Comparison of ENCODE assay signal across 1 cellular context in the genomic region with DNA sequence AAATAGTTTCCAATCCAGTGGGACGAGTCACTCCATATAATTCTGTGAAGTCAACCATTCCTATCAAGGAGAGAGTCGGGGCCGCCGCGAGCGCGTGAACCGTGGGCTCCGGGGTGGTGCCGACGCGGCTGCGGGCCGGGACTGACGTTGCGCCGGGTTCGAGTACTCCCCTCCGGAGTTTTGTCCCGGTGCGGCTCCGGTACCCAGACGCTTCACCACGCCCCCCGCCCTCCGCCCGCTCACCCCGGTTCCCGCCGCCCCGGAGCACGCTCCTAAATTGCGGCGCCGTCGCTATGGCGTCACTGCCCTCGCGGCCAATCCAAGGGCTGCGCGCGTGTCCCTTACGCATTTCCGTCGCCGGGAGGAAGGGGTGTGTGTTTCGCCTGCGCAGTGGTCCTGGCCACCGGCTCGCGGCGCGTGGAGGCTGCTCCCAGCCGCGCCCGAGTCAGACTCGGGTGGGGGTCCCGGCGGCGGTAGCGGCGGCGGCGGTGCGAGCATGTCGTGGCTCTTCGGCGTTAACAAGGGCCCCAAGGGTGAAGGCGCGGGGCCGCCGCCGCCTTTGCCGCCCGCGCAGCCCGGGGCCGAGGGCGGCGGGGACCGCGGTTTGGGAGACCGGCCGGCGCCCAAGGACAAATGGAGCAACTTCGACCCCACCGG.
A peak's percentile ranks its signal among the peaks of the same experiment; 100 is the strongest.
TF ChIP-seq lines count a peak whose summit lies in the region.

A gene with protein sequence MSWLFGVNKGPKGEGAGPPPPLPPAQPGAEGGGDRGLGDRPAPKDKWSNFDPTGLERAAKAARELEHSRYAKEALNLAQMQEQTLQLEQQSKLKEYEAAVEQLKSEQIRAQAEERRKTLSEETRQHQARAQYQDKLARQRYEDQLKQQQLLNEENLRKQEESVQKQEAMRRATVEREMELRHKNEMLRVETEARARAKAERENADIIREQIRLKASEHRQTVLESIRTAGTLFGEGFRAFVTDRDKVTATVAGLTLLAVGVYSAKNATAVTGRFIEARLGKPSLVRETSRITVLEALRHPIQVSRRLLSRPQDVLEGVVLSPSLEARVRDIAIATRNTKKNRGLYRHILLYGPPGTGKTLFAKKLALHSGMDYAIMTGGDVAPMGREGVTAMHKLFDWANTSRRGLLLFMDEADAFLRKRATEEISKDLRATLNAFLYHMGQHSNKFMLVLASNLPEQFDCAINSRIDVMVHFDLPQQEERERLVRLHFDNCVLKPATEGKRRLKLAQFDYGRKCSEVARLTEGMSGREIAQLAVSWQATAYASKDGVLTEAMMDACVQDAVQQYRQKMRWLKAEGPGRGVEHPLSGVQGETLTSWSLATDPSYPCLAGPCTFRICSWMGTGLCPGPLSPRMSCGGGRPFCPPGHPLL (plus strand): TSS at position 377 of the 657 bp plus-strand sequence. CDS start 120 bp downstream, at position 497.

TF ChIP-seq in K562, 482 proteins besides CTCF, POLR2A, EP300 and RAD21 (continued from another document and continues in another):
- TF ChIP-seq, protein P1, sequence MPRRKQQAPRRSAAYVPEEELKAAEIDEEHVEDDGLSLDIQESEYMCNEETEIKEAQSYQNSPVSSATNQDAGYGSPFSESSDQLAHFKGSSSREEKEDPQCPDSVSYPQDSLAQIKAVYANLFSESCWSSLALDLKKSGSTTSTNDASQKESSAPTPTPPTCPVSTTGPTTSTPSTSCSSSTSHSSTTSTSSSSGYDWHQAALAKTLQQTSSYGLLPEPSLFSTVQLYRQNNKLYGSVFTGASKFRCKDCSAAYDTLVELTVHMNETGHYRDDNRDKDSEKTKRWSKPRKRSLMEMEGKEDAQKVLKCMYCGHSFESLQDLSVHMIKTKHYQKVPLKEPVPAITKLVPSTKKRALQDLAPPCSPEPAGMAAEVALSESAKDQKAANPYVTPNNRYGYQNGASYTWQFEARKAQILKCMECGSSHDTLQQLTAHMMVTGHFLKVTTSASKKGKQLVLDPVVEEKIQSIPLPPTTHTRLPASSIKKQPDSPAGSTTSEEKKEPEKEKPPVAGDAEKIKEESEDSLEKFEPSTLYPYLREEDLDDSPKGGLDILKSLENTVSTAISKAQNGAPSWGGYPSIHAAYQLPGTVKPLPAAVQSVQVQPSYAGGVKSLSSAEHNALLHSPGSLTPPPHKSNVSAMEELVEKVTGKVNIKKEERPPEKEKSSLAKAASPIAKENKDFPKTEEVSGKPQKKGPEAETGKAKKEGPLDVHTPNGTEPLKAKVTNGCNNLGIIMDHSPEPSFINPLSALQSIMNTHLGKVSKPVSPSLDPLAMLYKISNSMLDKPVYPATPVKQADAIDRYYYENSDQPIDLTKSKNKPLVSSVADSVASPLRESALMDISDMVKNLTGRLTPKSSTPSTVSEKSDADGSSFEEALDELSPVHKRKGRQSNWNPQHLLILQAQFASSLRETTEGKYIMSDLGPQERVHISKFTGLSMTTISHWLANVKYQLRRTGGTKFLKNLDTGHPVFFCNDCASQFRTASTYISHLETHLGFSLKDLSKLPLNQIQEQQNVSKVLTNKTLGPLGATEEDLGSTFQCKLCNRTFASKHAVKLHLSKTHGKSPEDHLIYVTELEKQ (CRISPR knock-in tag; IDR thresholded peaks at IDR 0.05): no peak
- TF ChIP-seq ZNF551 (CRISPR knock-in tag; IDR thresholded peaks at IDR 0.05) (no peak), E2F3 (CRISPR knock-in tag; IDR thresholded peaks at IDR 0.05) (peak; percentile 92), TARDBP (IDR thresholded peaks at IDR 0.05) (0 out of 2 replicates have a peak, but pooled peaks have one; percentile 43), HOXB6 (CRISPR knock-in tag; IDR thresholded peaks at IDR 0.05; ENCODE audit: borderline replicate concordance) (no peak), TSC22D4 (tag; IDR thresholded peaks at IDR 0.05) (no peak), BRD4 (IDR thresholded peaks at IDR 0.05) (no peak), ESRRB (CRISPR knock-in tag; IDR thresholded peaks at IDR 0.05; ENCODE audit: borderline replicate concordance) (no peak), ZEB2 (IDR thresholded peaks at IDR 0.05) (no peak), PHB2 (IDR thresholded peaks at IDR 0.05; ENCODE audit: low read depth) (no peak), COPS2 (conservative IDR thresholded peaks at IDR 0.05) (no peak), RBM14 (IDR thresholded peaks at IDR 0.05; ENCODE audit: borderline replicate concordance, insufficient read depth, low read depth, low read length) (no peak), SMAD1 (IDR thresholded peaks at IDR 0.05; ENCODE audit: low read depth, low read length, partially characterized antibody) (no peak), ZNF121 (CRISPR knock-in tag; conservative IDR thresholded peaks at IDR 0.05) (no peak), FOXJ2 (tag; IDR thresholded peaks at IDR 0.05) (no peak), ZSCAN32 (CRISPR knock-in tag; IDR thresholded peaks at IDR 0.05) (no peak)
- TF ChIP-seq, protein P2, sequence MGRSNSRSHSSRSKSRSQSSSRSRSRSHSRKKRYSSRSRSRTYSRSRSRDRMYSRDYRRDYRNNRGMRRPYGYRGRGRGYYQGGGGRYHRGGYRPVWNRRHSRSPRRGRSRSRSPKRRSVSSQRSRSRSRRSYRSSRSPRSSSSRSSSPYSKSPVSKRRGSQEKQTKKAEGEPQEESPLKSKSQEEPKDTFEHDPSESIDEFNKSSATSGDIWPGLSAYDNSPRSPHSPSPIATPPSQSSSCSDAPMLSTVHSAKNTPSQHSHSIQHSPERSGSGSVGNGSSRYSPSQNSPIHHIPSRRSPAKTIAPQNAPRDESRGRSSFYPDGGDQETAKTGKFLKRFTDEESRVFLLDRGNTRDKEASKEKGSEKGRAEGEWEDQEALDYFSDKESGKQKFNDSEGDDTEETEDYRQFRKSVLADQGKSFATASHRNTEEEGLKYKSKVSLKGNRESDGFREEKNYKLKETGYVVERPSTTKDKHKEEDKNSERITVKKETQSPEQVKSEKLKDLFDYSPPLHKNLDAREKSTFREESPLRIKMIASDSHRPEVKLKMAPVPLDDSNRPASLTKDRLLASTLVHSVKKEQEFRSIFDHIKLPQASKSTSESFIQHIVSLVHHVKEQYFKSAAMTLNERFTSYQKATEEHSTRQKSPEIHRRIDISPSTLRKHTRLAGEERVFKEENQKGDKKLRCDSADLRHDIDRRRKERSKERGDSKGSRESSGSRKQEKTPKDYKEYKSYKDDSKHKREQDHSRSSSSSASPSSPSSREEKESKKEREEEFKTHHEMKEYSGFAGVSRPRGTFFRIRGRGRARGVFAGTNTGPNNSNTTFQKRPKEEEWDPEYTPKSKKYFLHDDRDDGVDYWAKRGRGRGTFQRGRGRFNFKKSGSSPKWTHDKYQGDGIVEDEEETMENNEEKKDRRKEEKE (IDR thresholded peaks at IDR 0.05; ENCODE audit: borderline replicate concordance in 1 of 2, control insufficient read depth in 1 of 2, low read depth in 2 of 2, low read length in 1 of 2): no peak
- TF ChIP-seq, protein P3, sequence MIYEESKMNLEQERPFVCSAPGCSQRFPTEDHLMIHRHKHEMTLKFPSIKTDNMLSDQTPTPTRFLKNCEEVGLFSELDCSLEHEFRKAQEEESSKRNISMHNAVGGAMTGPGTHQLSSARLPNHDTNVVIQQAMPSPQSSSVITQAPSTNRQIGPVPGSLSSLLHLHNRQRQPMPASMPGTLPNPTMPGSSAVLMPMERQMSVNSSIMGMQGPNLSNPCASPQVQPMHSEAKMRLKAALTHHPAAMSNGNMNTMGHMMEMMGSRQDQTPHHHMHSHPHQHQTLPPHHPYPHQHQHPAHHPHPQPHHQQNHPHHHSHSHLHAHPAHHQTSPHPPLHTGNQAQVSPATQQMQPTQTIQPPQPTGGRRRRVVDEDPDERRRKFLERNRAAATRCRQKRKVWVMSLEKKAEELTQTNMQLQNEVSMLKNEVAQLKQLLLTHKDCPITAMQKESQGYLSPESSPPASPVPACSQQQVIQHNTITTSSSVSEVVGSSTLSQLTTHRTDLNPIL (CRISPR knock-in tag; IDR thresholded peaks at IDR 0.05): no peak
- TF ChIP-seq, protein P4, sequence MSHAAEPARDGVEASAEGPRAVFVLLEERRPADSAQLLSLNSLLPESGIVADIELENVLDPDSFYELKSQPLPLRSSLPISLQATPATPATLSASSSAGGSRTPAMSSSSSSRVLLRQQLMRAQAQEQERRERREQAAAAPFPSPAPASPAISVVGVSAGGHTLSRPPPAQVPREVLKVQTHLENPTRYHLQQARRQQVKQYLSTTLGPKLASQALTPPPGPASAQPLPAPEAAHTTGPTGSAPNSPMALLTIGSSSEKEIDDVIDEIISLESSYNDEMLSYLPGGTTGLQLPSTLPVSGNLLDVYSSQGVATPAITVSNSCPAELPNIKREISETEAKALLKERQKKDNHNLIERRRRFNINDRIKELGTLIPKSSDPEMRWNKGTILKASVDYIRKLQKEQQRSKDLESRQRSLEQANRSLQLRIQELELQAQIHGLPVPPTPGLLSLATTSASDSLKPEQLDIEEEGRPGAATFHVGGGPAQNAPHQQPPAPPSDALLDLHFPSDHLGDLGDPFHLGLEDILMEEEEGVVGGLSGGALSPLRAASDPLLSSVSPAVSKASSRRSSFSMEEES (CRISPR knock-in tag; IDR thresholded peaks at IDR 0.05): no peak
- TF ChIP-seq, protein P5, sequence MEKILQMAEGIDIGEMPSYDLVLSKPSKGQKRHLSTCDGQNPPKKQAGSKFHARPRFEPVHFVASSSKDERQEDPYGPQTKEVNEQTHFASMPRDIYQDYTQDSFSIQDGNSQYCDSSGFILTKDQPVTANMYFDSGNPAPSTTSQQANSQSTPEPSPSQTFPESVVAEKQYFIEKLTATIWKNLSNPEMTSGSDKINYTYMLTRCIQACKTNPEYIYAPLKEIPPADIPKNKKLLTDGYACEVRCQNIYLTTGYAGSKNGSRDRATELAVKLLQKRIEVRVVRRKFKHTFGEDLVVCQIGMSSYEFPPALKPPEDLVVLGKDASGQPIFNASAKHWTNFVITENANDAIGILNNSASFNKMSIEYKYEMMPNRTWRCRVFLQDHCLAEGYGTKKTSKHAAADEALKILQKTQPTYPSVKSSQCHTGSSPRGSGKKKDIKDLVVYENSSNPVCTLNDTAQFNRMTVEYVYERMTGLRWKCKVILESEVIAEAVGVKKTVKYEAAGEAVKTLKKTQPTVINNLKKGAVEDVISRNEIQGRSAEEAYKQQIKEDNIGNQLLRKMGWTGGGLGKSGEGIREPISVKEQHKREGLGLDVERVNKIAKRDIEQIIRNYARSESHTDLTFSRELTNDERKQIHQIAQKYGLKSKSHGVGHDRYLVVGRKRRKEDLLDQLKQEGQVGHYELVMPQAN (IDR thresholded peaks at IDR 0.05; ENCODE audit: borderline replicate concordance): peak; percentile 94; the same call in 1 of the 2 replicates
- TF ChIP-seq, protein P6, sequence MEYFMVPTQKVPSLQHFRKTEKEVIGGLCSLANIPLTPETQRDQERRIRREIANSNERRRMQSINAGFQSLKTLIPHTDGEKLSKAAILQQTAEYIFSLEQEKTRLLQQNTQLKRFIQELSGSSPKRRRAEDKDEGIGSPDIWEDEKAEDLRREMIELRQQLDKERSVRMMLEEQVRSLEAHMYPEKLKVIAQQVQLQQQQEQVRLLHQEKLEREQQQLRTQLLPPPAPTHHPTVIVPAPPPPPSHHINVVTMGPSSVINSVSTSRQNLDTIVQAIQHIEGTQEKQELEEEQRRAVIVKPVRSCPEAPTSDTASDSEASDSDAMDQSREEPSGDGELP (CRISPR knock-in tag; IDR thresholded peaks at IDR 0.05; ENCODE audit: borderline replicate concordance): peak; percentile 84; the same call in 1 of the 2 replicates
- TF ChIP-seq, protein P7, sequence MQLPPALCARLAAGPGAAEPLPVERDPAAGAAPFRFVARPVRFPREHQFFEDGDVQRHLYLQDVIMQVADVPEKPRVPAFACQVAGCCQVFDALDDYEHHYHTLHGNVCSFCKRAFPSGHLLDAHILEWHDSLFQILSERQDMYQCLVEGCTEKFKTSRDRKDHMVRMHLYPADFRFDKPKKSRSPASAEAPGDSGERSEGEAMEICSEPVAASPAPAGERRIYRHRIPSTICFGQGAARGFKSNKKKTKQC (CRISPR knock-in tag; IDR thresholded peaks at IDR 0.05): peak; percentile 48; the same call in 1 of the 2 replicates
- TF ChIP-seq, protein P8, sequence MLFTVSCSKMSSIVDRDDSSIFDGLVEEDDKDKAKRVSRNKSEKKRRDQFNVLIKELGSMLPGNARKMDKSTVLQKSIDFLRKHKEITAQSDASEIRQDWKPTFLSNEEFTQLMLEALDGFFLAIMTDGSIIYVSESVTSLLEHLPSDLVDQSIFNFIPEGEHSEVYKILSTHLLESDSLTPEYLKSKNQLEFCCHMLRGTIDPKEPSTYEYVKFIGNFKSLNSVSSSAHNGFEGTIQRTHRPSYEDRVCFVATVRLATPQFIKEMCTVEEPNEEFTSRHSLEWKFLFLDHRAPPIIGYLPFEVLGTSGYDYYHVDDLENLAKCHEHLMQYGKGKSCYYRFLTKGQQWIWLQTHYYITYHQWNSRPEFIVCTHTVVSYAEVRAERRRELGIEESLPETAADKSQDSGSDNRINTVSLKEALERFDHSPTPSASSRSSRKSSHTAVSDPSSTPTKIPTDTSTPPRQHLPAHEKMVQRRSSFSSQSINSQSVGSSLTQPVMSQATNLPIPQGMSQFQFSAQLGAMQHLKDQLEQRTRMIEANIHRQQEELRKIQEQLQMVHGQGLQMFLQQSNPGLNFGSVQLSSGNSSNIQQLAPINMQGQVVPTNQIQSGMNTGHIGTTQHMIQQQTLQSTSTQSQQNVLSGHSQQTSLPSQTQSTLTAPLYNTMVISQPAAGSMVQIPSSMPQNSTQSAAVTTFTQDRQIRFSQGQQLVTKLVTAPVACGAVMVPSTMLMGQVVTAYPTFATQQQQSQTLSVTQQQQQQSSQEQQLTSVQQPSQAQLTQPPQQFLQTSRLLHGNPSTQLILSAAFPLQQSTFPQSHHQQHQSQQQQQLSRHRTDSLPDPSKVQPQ (CRISPR knock-in tag; IDR thresholded peaks at IDR 0.05; ENCODE audit: borderline replicate concordance): no peak
